In the genomic region with DNA sequence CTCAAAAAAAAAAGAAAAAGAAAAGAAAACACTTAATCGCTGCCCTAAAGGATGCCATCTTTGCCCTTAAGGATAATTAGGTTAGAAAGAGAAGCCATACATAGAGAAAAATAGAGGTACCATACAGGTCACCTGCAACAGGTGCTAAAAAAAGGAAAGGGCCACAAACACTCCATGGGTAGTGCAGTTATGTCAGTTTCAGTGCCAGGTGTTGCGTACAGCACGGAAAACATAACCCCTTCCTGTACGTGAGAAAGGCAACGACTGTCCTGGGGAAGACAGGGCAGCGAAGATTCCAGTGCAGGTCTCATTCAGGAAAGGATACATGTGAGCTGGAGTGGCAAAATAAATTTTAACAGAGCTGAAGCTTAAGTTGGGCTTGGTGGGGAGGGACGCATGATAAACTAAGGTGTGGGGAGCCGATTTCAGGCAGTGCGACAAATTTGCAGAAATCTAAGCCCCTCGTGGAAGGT, we compare ENCODE assay signal across 8 cellular contexts. TPM values are rescaled to one million over a fixed set of nuclear protein-coding genes. Genes with fewer than 3 reads are reported as not detected.
DNase-seq lines count a peak whose midpoint lies in the region; ATAC-seq and TF ChIP-seq lines count a peak whose summit lies in the region.

No MANE protein-coding gene starts in this region.

- H4K20me1 ChIP-seq in OCI-LY1 (ENCODE audit: insufficient read depth, low read length) = no peaks in the 10 kb centered on the region

- no peaks in the 10 kb centered on the region for H3K9me3 Mint-ChIP-seq in CD4-positive, alpha-beta T cell
- no peaks in the 10 kb centered on the region for H3K9me3 Mint-ChIP-seq in effector memory CD8-positive, alpha-beta T cell

- peaks cover 59% of the 10 kb centered on the region for H3K4me1 Mint-ChIP-seq in CD4-positive, alpha-beta T cell (ENCODE audit: low read depth)
- H3K4me1 Mint-ChIP-seq in effector memory CD8-positive, alpha-beta T cell (ENCODE audit: low read depth in 2 of 2) = peaks cover 31 to 43% of the 10 kb centered on the region in 2 donors

- peak overlapping the region; percentile 98 for H3K4me2 ChIP-seq in OCI-LY1 (ENCODE audit: low read length)

- peak overlapping the region; percentile 84 for H3K4me3 ChIP-seq in OCI-LY1 (ENCODE audit: low read depth, low read length, poor library complexity, severe bottlenecking)
- peak overlapping the region; percentile 98 for H3K4me3 ChIP-seq in neuron (ENCODE audit: low read length)

- peaks cover 52% of the 10 kb centered on the region for H3K36me3 Mint-ChIP-seq in CD4-positive, alpha-beta T cell (ENCODE audit: low read depth)
- H3K36me3 Mint-ChIP-seq in effector memory CD8-positive, alpha-beta T cell (ENCODE audit: insufficient read depth) = peaks cover 55% of the 10 kb centered on the region

- no peaks in the 10 kb centered on the region for H3F3A ChIP-seq in OCI-LY1 (ENCODE audit: insufficient read depth, low read length)

- POLR2A ChIA-PET in CD4-positive, alpha-beta T cell (lab: Charles Lee) = interaction anchor here (0.6 to 4.9 kb wide), 32 partner anchors 8 to 1768 kb away, joined by 3 to 221 read pairs (median 6); partner anchors contain the start of genes BIN2, COX14, CSRNP2 and EIF4B

- peak; percentile 23 for ATAC-seq in CD4-positive, alpha-beta T cell (ENCODE audit: poor library complexity)
- peak; percentile 7 for ATAC-seq in GM21529 (IDR thresholded peaks at IDR 0.05; ENCODE audit: unreplicated experiment)
- ATAC-seq in effector memory CD8-positive, alpha-beta T cell (replicated peaks) = no peak

- H2AFZ ChIP-seq in OCI-LY1 (ENCODE audit: low read length) (peak overlapping the region; percentile 88), neuron (ENCODE audit: low read depth, low read length) (peak overlapping the region; percentile 65)

- DNase-seq in CD4-positive, alpha-beta T cell = peak in 1 of 10 experiments; percentile 16
- no peak for DNase-seq in effector memory CD8-positive, alpha-beta T cell
- DNase-seq in central memory CD4-positive, alpha-beta T cell = no peak
- no peak for DNase-seq in stimulated activated CD4-positive, alpha-beta T cell treated with anti-CD3 and anti-CD28 coated beads, Interleukin-15, amount 100 ng/mL, for 24 hours
- no peak for DNase-seq in stimulated activated CD4-positive, alpha-beta T cell treated with anti-CD3 and anti-CD28 coated beads, Interleukin-12 subunit alpha, Interleukin-12 subunit beta, amount 100 ng/mL, for 4 hours

- no peaks in the 10 kb centered on the region for H3K27me3 ChIP-seq in CD4-positive, alpha-beta T cell (ENCODE audit: control insufficient read depth, insufficient read depth, low read length)
- H3K27me3 ChIP-seq in OCI-LY1 (ENCODE audit: insufficient read depth, low read length) = no peaks in the 10 kb centered on the region
- no peaks in the 10 kb centered on the region for H3K27me3 ChIP-seq in neuron (ENCODE audit: insufficient read depth, low read length)

- H3K4me3 Mint-ChIP-seq in CD4-positive, alpha-beta T cell = peak overlapping the region; percentile 96
- H3K4me3 Mint-ChIP-seq in effector memory CD8-positive, alpha-beta T cell = peak overlapping the region; percentile 95 to 97

- peak overlapping the region; percentile 97 for H3K27ac Mint-ChIP-seq in CD4-positive, alpha-beta T cell
- peak overlapping the region; percentile 100 for H3K27ac Mint-ChIP-seq in effector memory CD8-positive, alpha-beta T cell

- peaks cover 28% of the 10 kb centered on the region for H3K36me3 ChIP-seq in OCI-LY1 (ENCODE audit: insufficient read depth, low read length)
- H3K36me3 ChIP-seq in neuron (ENCODE audit: insufficient read depth, low read length) = peaks cover 30% of the 10 kb centered on the region

- no peaks in the 10 kb centered on the region for H3K27me3 Mint-ChIP-seq in CD4-positive, alpha-beta T cell
- no peaks in the 10 kb centered on the region for H3K27me3 Mint-ChIP-seq in effector memory CD8-positive, alpha-beta T cell

- CTCF ChIA-PET in CD4-positive, alpha-beta T cell (lab: Charles Lee) = interaction anchor here (1.1 to 2.6 kb wide), 6 partner anchors 10 to 1126 kb away, joined by 3 to 40 read pairs (median 4); partner anchors contain the start of genes COX14, LETMD1 and POU6F1

- intact Hi-C loops in CD4-positive, alpha-beta T cell (cut with DNase I, micrococcal nuclease) = loop anchor here (1.0 to 2.0 kb wide), 4 partner anchors 20 to 189 kb away; partner anchors contain the start of genes CSRNP2 (in 2 of the 2), LETMD1 (in 2 of the 2), POU6F1 (in 2 of the 2) and TFCP2 (in 2 of the 2)

- no peaks in the 10 kb centered on the region for H3K9me3 ChIP-seq in CD4-positive, alpha-beta T cell (ENCODE audit: control insufficient read depth, low read length)
- H3K9me3 ChIP-seq in OCI-LY1 (ENCODE audit: low read length) = no peaks in the 10 kb centered on the region
- H3K9me3 ChIP-seq in neuron (ENCODE audit: low read length) = no peaks in the 10 kb centered on the region

- H3K9me2 ChIP-seq in OCI-LY1 (ENCODE audit: low read depth, low read length) = no peaks in the 10 kb centered on the region

- TF ChIP-seq CTCF in CD4-positive, alpha-beta T cell (IDR thresholded peaks at IDR 0.05) = no peak
- TF ChIP-seq CTCF in OCI-LY1 (IDR thresholded peaks at IDR 0.05; ENCODE audit: low read length) = no peak

- peak overlapping the region; percentile 95 for H3K9ac ChIP-seq in OCI-LY1 (ENCODE audit: low read length)

- peaks cover 14% of the 10 kb centered on the region for H3K4me1 ChIP-seq in OCI-LY1 (ENCODE audit: insufficient read depth, low read length, severe bottlenecking)
- peaks cover 12% of the 10 kb centered on the region for H3K4me1 ChIP-seq in neuron (ENCODE audit: insufficient read depth, low read length)

- H3K27ac ChIP-seq in CD4-positive, alpha-beta T cell (ENCODE audit: low read depth, low read length) = peak overlapping the region; percentile 100
- H3K27ac ChIP-seq in OCI-LY1 (ENCODE audit: low read depth, low read length, poor library complexity, severe bottlenecking) = peak overlapping the region; percentile 95

- H3K79me2 ChIP-seq in OCI-LY1 (ENCODE audit: insufficient read depth, low read length) = no peaks in the 10 kb centered on the region

RNA-seq across cellular contexts. Expression of gene DAZAP2, which starts 0.6 kb away (rescaled TPM):
- total RNA-seq in CD4-positive, alpha-beta T cell = 100 to 1,000 TPM; 292 to 310 TPM

RNA-seq across cellular contexts. Expression of gene POU6F1, which starts 20.2 kb away (rescaled TPM):
- 10 to 100 TPM; 31.7 to 36.8 TPM for total RNA-seq in CD4-positive, alpha-beta T cell

RNA-seq across cellular contexts. Expression of gene SMAGP, which starts 32.1 kb away (rescaled TPM):
- total RNA-seq in CD4-positive, alpha-beta T cell = 1 to 10 TPM; 2.5 to 3.0 TPM
